In genomic region chr20:42795399-42795798, GRCh38 we compare ENCODE assay signal across 20 cellular contexts.
"Had no signal": no experiment of that assay in that cellular context is flagged by ENCODE, and none has a peak within 500 bp of the region (broad histone marks: within the 10 kb centered on the region; RNA-seq: fewer than 3 reads in every experiment).

No MANE protein-coding gene starts in this region.

- H3K4me1 Mint-ChIP-seq: activated CD4-positive, alpha-beta T cell treated with anti-CD3 and anti-CD28 coated beads, Interleukin-2, amount 10 ng/mL, durations not matched to agents 7 days and 5 days; mesothelial cell of epicardium; neural progenitor cell; stimulated activated naive CD8-positive, alpha-beta T cell treated with anti-CD3 and anti-CD28 coated beads, Interleukin-15, amount 100 ng/mL, for 72 hours had no signal

- DNase-seq: activated CD4-positive, alpha-beta T cell treated with anti-CD3 and anti-CD28 coated beads, Interleukin-2, amount 10 ng/mL, durations not matched to agents 7 days and 5 days; activated CD8-positive, alpha-beta memory T cell treated with anti-CD3 and anti-CD28 coated beads, Interleukin-2, amount 50 U/mL, for 48 hours; activated gamma-delta T cell; activated T-cell treated with anti-CD3 and anti-CD28 coated beads, Interleukin-2, amount 50 U/mL, for 72 hours; amygdala; body of pancreas; caudate nucleus; erythroblast; heart right ventricle; left colon; psoas muscle; spleen; stimulated activated naive CD8-positive, alpha-beta T cell treated with anti-CD3 and anti-CD28 coated beads, Interleukin-15, amount 100 ng/mL, for 72 hours had no signal

- H3K9me3 ChIP-seq: body of pancreas, psoas muscle had no signal

- H3K36me3 ChIP-seq: gastroesophageal sphincter, heart right ventricle, neural progenitor cell, spleen had no signal

- H3K36me3 Mint-ChIP-seq: activated naive CD8-positive, alpha-beta T cell; mesothelial cell of epicardium; neural progenitor cell; type B pancreatic cell had no signal

- H3K4me3 ChIP-seq: body of pancreas, gastroesophageal sphincter, heart right ventricle, lung, neural progenitor cell, psoas muscle, spleen had no signal

- H3K27ac ChIP-seq: body of pancreas, gastroesophageal sphincter, heart right ventricle, neural progenitor cell, psoas muscle, spleen had no signal

- ATAC-seq: activated T-cell treated with anti-CD3 and anti-CD28 coated beads, Interleukin-2, amount 50 U/mL, for 72 hours; body of pancreas; gastroesophageal sphincter; heart right ventricle; left colon; psoas muscle; sciatic nerve; stimulated activated naive CD8-positive, alpha-beta T cell treated with anti-CD3 and anti-CD28 coated beads, Interleukin-15, amount 100 ng/mL, for 72 hours had no signal

- H3K4me3 Mint-ChIP-seq: activated CD4-positive, alpha-beta T cell treated with anti-CD3 and anti-CD28 coated beads, Interleukin-2, amount 10 ng/mL, durations not matched to agents 7 days and 5 days; activated naive CD8-positive, alpha-beta T cell; activated T-cell treated with anti-CD3 and anti-CD28 coated beads, Interleukin-2, amount 50 U/mL, for 72 hours; mesothelial cell of epicardium; neural progenitor cell; stimulated activated naive CD8-positive, alpha-beta T cell treated with anti-CD3 and anti-CD28 coated beads, Interleukin-15, amount 100 ng/mL, for 72 hours; type B pancreatic cell had no signal

- H3K27ac Mint-ChIP-seq: activated CD4-positive, alpha-beta T cell treated with anti-CD3 and anti-CD28 coated beads, Interleukin-2, amount 10 ng/mL, durations not matched to agents 7 days and 5 days; activated naive CD8-positive, alpha-beta T cell; activated T-cell treated with anti-CD3 and anti-CD28 coated beads, Interleukin-2, amount 50 U/mL, for 72 hours; mesothelial cell of epicardium; neural progenitor cell; stimulated activated naive CD8-positive, alpha-beta T cell treated with anti-CD3 and anti-CD28 coated beads, Interleukin-15, amount 100 ng/mL, for 72 hours; type B pancreatic cell had no signal

- H3K9me3 Mint-ChIP-seq: mesothelial cell of epicardium had no signal

- H3K4me1 ChIP-seq: body of pancreas, gastroesophageal sphincter, heart right ventricle, neural progenitor cell, psoas muscle, spleen had no signal

- H3K27me3 Mint-ChIP-seq: activated CD4-positive, alpha-beta T cell treated with anti-CD3 and anti-CD28 coated beads, Interleukin-2, amount 10 ng/mL, durations not matched to agents 7 days and 5 days; activated naive CD8-positive, alpha-beta T cell; stimulated activated naive CD8-positive, alpha-beta T cell treated with anti-CD3 and anti-CD28 coated beads, Interleukin-15, amount 100 ng/mL, for 72 hours had no signal

- H3K27me3 ChIP-seq: body of pancreas, neural progenitor cell, spleen had no signal
